Comparison of ENCODE assay signal across 8 cellular contexts in the genomic region with DNA sequence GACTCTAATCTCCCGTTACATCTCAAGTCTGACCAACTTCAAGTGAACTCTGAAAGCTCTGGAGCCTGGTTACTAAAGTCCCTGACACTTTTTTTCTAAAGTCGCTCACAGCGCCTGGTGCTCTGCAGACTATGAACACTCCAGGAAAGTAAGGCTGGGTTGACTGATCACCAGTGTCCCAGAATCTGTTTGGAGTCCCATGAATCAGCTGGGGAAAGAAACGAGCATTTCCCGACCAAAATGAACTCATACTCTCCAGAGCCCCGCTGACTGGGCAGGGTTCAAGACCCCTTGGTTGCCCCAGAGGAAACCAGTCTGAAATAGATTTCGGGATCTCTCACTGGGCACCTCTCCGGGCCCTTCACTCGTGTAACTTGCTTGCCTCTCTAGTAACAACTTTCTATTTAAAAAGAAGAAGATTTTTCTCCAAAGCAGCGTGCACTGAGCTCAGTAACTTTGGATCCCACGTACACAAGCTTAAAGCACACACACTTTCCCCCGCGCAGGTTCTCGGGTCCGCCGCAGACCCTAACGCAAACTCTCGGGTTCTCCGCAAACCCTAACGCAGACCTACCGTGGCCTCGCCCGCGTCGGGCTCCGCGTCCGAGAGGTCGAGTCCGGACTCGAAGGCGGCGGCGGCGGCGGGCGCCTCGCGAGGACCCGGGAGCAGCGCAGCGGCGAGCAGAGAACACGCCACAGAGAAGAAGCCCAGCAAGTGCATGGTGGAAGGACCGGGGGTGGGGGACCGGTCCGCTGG. TPM values are rescaled to one million over a fixed set of nuclear protein-coding genes. Genes with fewer than 3 reads are reported as not detected.
DNase-seq lines count a peak whose midpoint lies in the region; ATAC-seq and TF ChIP-seq lines count a peak whose summit lies in the region.

No MANE protein-coding gene starts in this region.

- peaks cover 57% of the 10 kb centered on the region for H3K4me1 ChIP-seq in RWPE2 (ENCODE audit: insufficient read depth, poor library complexity, severe bottlenecking)

- H3K27ac ChIP-seq in RWPE2 (ENCODE audit: poor library complexity, severe bottlenecking): peak overlapping the region; percentile 94

- intact Hi-C loops in posterior vena cava (cut with DNase I): loop anchor here in 1 of 2 donors (10.0 kb wide), 1 partner anchor 253 kb away; no protein-coding TSS in a partner anchor

- DNase-seq in BJ (ENCODE audit: low read depth) (no peak), RWPE2 (ENCODE audit: low spot score) (peak; percentile 51), glomerular visceral epithelial cell (ENCODE audit: extremely low spot score) (peak; percentile 62), posterior vena cava (ENCODE audit: low spot score) (peak; percentile 79), MV-4-11 (lab: John Stamatoyannopoulos, UW) (no peak), KG1 (lab: John Stamatoyannopoulos, UW) (no peak)
- no peak for DNase-seq in activated effector memory CD4-positive, alpha-beta T cell treated with Interleukin-2 at 50 U/mL for 16 hours

- CTCF ChIA-PET in BJ (lab: Yijun Ruan, JAX): interaction anchor here (0.8 to 2.5 kb wide), 7 partner anchors 42 to 411 kb away, joined by 3 to 21 read pairs (median 3); no protein-coding TSS in a partner anchor

- H3K9me3 ChIP-seq in RWPE2 (ENCODE audit: severe bottlenecking): no peaks in the 10 kb centered on the region

- H3K4me3 ChIP-seq in BJ (ENCODE audit: low read depth, low read length) (peak overlapping the region; percentile 80), RWPE2 (ENCODE audit: severe bottlenecking) (peak overlapping the region; percentile 80)

- POLR2A ChIA-PET in BJ (lab: Charles Lee): interaction anchor here (0.6 to 0.8 kb wide), 2 partner anchors 47 to 54 kb away, joined by 3 to 4 read pairs; no protein-coding TSS in a partner anchor

- ATAC-seq in GM21528 (IDR thresholded peaks at IDR 0.05; ENCODE audit: low FRiP score, unreplicated experiment): peak; percentile 24
- ATAC-seq in RWPE2 (ENCODE audit: low read depth): no peak

- H3K36me3 ChIP-seq in BJ (ENCODE audit: control insufficient read depth, insufficient read depth, low read length) (no peaks in the 10 kb centered on the region), RWPE2 (ENCODE audit: low read depth) (peaks cover 28% of the 10 kb centered on the region)

- TF ChIP-seq CTCF in BJ (IDR thresholded peaks at IDR 0.05; ENCODE audit: insufficient read depth, low read depth, low read length) (no peak), RWPE2 (IDR thresholded peaks at IDR 0.05; ENCODE audit: poor library complexity, severe bottlenecking) (no peak)

- H3K27me3 ChIP-seq in BJ (ENCODE audit: control insufficient read depth, insufficient read depth, low read length): no peaks in the 10 kb centered on the region
- H3K27me3 ChIP-seq in RWPE2 (ENCODE audit: insufficient read depth, poor library complexity, severe bottlenecking): no peaks in the 10 kb centered on the region

RNA-seq across cellular contexts. Expression of a gene that starts 1.0 kb away (rescaled TPM):
- 47.7 and 68.4 TPM in 2 replicates for polyA plus RNA-seq in BJ (2011; rRNA removed)
- polyA minus RNA-seq in BJ (2011; rRNA and poly(A)+ RNA removed): 56.5 and 61.7 TPM in 2 replicates
- 10 to 100 TPM; 11.6 to 25.4 TPM for total RNA-seq in posterior vena cava

Comparison
In these comparisons a context has a peak if more than half of its experiments do, and no peak if none do; other contexts are left out.
1. DNase-seq: peak in RWPE2 (single experiment), glomerular visceral epithelial cell (single experiment) and posterior vena cava (single experiment); none in BJ (single experiment), MV-4-11 (single experiment), KG1 (single experiment) and activated effector memory CD4-positive, alpha-beta T cell treated with Interleukin-2 at 50 U/mL for 16 hours (single experiment).